In the genomic region with DNA sequence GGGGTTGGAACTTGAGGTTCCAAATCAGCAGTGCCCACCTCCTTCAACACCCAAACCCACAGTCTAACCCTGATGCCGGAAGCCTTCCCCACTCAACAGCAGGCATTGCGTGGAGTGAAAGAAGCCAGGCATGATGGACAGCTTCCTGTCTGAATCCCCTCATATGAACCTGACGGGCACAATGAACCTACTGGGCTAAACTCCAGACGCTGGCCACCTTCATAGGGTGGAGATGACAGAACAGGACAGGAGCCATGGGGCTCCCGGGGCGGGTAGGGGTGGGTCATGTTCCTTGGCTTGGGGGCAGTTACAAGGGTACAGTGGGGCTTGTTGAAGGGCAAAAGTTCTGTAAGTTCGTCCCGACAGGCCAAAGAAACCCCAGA, we compare ENCODE assay signal across 8 cellular contexts. TPM values are rescaled to one million over a fixed set of nuclear protein-coding genes. Genes with fewer than 3 reads are reported as not detected.
DNase-seq lines count a peak whose midpoint lies in the region; ATAC-seq lines count a peak whose summit lies in the region.

No MANE protein-coding gene starts in this region.

- peaks cover 11% of the 10 kb centered on the region for H3K4me1 ChIP-seq in thymus (ENCODE audit: control insufficient read depth, insufficient read depth, low read length)

- 97% methylated on average over 8 of the region's 8 CpGs for WGBS in thymus

- H3K27me3 ChIP-seq in thymus (ENCODE audit: control insufficient read depth, insufficient read depth) = no peaks in the 10 kb centered on the region

- H3K27ac Mint-ChIP-seq in activated T-cell treated with anti-CD3 and anti-CD28 coated beads, Interleukin-2, amount 50 U/mL, for 24 hours = peak overlapping the region; percentile 94
- H3K27ac Mint-ChIP-seq in activated T-helper 1 cell treated with anti-CD3 and anti-CD28 coated beads, Interleukin-12 subunit alpha, Interleukin-12 subunit beta, Interleukin-2, Interleukin-4 antibody, amounts not matched to agents 30 ng/mL and 10 ng/mL and 1 ng/mL, durations not matched to agents 14 hours and 24 hours and 36 hours = no peak overlapping the region

- H3K27ac ChIP-seq in thymus (ENCODE audit: low read depth) = no peak overlapping the region

- H3K4me3 ChIP-seq in thymus (ENCODE audit: low read length) = peak overlapping the region; percentile 90

- no peaks in the 10 kb centered on the region for H3K36me3 ChIP-seq in thymus (ENCODE audit: control insufficient read depth, insufficient read depth)

- H3K27me3 Mint-ChIP-seq in activated T-cell treated with anti-CD3 and anti-CD28 coated beads, Interleukin-2, amount 50 U/mL, for 24 hours = no peaks in the 10 kb centered on the region
- peaks cover 5% of the 10 kb centered on the region for H3K27me3 Mint-ChIP-seq in activated T-helper 1 cell treated with anti-CD3 and anti-CD28 coated beads, Interleukin-12 subunit alpha, Interleukin-12 subunit beta, Interleukin-2, Interleukin-4 antibody, amounts not matched to agents 30 ng/mL and 10 ng/mL and 1 ng/mL, durations not matched to agents 14 hours and 24 hours and 36 hours (ENCODE audit: insufficient read depth)

- no peaks in the 10 kb centered on the region for H3K9me3 Mint-ChIP-seq in activated T-cell treated with anti-CD3 and anti-CD28 coated beads, Interleukin-2, amount 50 U/mL, for 24 hours
- H3K9me3 Mint-ChIP-seq in activated T-helper 1 cell treated with anti-CD3 and anti-CD28 coated beads, Interleukin-12 subunit alpha, Interleukin-12 subunit beta, Interleukin-2, Interleukin-4 antibody, amounts not matched to agents 30 ng/mL and 10 ng/mL and 1 ng/mL, durations not matched to agents 14 hours and 24 hours and 36 hours = no peaks in the 10 kb centered on the region

- H3K4me1 Mint-ChIP-seq in activated T-cell treated with anti-CD3 and anti-CD28 coated beads, Interleukin-2, amount 50 U/mL, for 24 hours (ENCODE audit: low read depth) = peaks cover 39% of the 10 kb centered on the region
- peaks cover 30% of the 10 kb centered on the region for H3K4me1 Mint-ChIP-seq in activated T-helper 1 cell treated with anti-CD3 and anti-CD28 coated beads, Interleukin-12 subunit alpha, Interleukin-12 subunit beta, Interleukin-2, Interleukin-4 antibody, amounts not matched to agents 30 ng/mL and 10 ng/mL and 1 ng/mL, durations not matched to agents 14 hours and 24 hours and 36 hours (ENCODE audit: low read depth)

- DNase-seq in activated T-cell treated with anti-CD3 and anti-CD28 coated beads, Interleukin-2, amount 50 U/mL, for 24 hours = no peak
- no peak for DNase-seq in activated T-cell treated with anti-CD3 and anti-CD28 coated beads, Interleukin-2, amount 50 U/mL, for 1 hour
- no peak for DNase-seq in activated T-helper 1 cell treated with anti-CD3 and anti-CD28 coated beads, Interleukin-12 subunit alpha, Interleukin-12 subunit beta, Interleukin-2, Interleukin-4 antibody, amounts not matched to agents 30 ng/mL and 10 ng/mL and 1 ng/mL, durations not matched to agents 14 hours and 24 hours and 36 hours (ENCODE audit: low spot score)
- DNase-seq in left lobe of liver (ENCODE audit: low spot score) (peak; percentile 51), hippocampal formation (lab: John Stamatoyannopoulos, UW) (no peak), RKO (ENCODE audit: low spot score) (no peak)

- peak overlapping the region; percentile 98 for H3K4me3 Mint-ChIP-seq in activated T-cell treated with anti-CD3 and anti-CD28 coated beads, Interleukin-2, amount 50 U/mL, for 24 hours
- peak overlapping the region; percentile 98 for H3K4me3 Mint-ChIP-seq in activated T-helper 1 cell treated with anti-CD3 and anti-CD28 coated beads, Interleukin-12 subunit alpha, Interleukin-12 subunit beta, Interleukin-2, Interleukin-4 antibody, amounts not matched to agents 30 ng/mL and 10 ng/mL and 1 ng/mL, durations not matched to agents 14 hours and 24 hours and 36 hours

- intact Hi-C loops in activated T-helper 1 cell treated with anti-CD3 and anti-CD28 coated beads, Interleukin-12 subunit alpha, Interleukin-12 subunit beta, Interleukin-2, Interleukin-4 antibody, amounts not matched to agents 30 ng/mL and 10 ng/mL and 1 ng/mL, durations not matched to agents 14 hours and 24 hours and 36 hours (cut with micrococcal nuclease) = loop anchor here (1.0 to 5.0 kb wide), 10 partner anchors 19 to 1990 kb away; a partner anchor contains a TSS

- H3K36me3 Mint-ChIP-seq in activated T-cell treated with anti-CD3 and anti-CD28 coated beads, Interleukin-2, amount 50 U/mL, for 24 hours (ENCODE audit: low read depth) = peaks cover 42% of the 10 kb centered on the region
- peaks cover 16% of the 10 kb centered on the region for H3K36me3 Mint-ChIP-seq in activated T-helper 1 cell treated with anti-CD3 and anti-CD28 coated beads, Interleukin-12 subunit alpha, Interleukin-12 subunit beta, Interleukin-2, Interleukin-4 antibody, amounts not matched to agents 30 ng/mL and 10 ng/mL and 1 ng/mL, durations not matched to agents 14 hours and 24 hours and 36 hours (ENCODE audit: low read depth)

- no peak for ATAC-seq in left lobe of liver
- no peak for ATAC-seq in GM18873 (IDR thresholded peaks at IDR 0.05; ENCODE audit: low FRiP score, unreplicated experiment)

- no peaks in the 10 kb centered on the region for H3K9me3 ChIP-seq in thymus (ENCODE audit: control insufficient read depth)

RNA-seq across cellular contexts. Expression of a gene that starts 0.5 kb away (rescaled TPM):
- 112 and 115 TPM in 2 replicates for total RNA-seq in activated T-helper 1 cell treated with anti-CD3 and anti-CD28 coated beads, Interleukin-12 subunit alpha, Interleukin-12 subunit beta, Interleukin-2, Interleukin-4 antibody, amounts not matched to agents 30 ng/mL and 10 ng/mL and 1 ng/mL, durations not matched to agents 14 hours and 24 hours and 36 hours
- 31.9 TPM for total RNA-seq in left lobe of liver
- 69.0 TPM for polyA plus RNA-seq in thymus
